1 cellular context compared by ENCODE assay signal in genomic region chr11:68459886-68460740, GRCh38.
A peak's percentile ranks its signal among the peaks of the same experiment; 100 is the strongest.
TF ChIP-seq lines count a peak whose summit lies in the region.

No MANE protein-coding gene starts in this region.

TF ChIP-seq in GM12878, 131 proteins besides CTCF, POLR2A, EP300 and RAD21 (continued from another document and continues in another):
- TF ChIP-seq, protein P1, sequence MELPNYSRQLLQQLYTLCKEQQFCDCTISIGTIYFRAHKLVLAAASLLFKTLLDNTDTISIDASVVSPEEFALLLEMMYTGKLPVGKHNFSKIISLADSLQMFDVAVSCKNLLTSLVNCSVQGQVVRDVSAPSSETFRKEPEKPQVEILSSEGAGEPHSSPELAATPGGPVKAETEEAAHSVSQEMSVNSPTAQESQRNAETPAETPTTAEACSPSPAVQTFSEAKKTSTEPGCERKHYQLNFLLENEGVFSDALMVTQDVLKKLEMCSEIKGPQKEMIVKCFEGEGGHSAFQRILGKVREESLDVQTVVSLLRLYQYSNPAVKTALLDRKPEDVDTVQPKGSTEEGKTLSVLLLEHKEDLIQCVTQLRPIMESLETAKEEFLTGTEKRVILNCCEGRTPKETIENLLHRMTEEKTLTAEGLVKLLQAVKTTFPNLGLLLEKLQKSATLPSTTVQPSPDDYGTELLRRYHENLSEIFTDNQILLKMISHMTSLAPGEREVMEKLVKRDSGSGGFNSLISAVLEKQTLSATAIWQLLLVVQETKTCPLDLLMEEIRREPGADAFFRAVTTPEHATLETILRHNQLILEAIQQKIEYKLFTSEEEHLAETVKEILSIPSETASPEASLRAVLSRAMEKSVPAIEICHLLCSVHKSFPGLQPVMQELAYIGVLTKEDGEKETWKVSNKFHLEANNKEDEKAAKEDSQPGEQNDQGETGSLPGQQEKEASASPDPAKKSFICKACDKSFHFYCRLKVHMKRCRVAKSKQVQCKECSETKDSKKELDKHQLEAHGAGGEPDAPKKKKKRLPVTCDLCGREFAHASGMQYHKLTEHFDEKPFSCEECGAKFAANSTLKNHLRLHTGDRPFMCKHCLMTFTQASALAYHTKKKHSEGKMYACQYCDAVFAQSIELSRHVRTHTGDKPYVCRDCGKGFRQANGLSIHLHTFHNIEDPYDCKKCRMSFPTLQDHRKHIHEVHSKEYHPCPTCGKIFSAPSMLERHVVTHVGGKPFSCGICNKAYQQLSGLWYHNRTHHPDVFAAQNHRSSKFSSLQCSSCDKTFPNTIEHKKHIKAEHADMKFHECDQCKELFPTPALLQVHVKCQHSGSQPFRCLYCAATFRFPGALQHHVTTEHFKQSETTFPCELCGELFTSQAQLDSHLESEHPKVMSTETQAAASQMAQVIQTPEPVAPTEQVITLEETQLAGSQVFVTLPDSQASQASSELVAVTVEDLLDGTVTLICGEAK (IDR thresholded peaks at IDR 0.05; ENCODE audit: borderline replicate concordance) = peak; percentile 72; the same call in 1 of the 2 replicates
- TF ChIP-seq, protein P2, sequence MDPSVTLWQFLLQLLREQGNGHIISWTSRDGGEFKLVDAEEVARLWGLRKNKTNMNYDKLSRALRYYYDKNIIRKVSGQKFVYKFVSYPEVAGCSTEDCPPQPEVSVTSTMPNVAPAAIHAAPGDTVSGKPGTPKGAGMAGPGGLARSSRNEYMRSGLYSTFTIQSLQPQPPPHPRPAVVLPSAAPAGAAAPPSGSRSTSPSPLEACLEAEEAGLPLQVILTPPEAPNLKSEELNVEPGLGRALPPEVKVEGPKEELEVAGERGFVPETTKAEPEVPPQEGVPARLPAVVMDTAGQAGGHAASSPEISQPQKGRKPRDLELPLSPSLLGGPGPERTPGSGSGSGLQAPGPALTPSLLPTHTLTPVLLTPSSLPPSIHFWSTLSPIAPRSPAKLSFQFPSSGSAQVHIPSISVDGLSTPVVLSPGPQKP (IDR thresholded peaks at IDR 0.05; ENCODE audit: low read depth, low read length) = no peak
- TF ChIP-seq TCF7 (IDR thresholded peaks at IDR 0.05; ENCODE audit: borderline replicate concordance) (no peak), DPF2 (IDR thresholded peaks at IDR 0.05) (peak; percentile 95), SRF (IDR thresholded peaks at IDR 0.05; ENCODE audit: low read depth in 2 of 2, low read length in 2 of 2) (no peak), ASH2L (IDR thresholded peaks at IDR 0.05; ENCODE audit: borderline replicate concordance, low read depth) (no peak), HSF1 (IDR thresholded peaks at IDR 0.05; ENCODE audit: low read depth, low read length) (no peak; the same call in 1 of the 2 replicates), JUND (IDR thresholded peaks at IDR 0.05; ENCODE audit: low read depth, low read length) (no peak), NRF1 (conservative IDR thresholded peaks at IDR 0.05; ENCODE audit: low read depth, low read length) (0 out of 2 replicates have a peak, but pooled peaks have one; percentile 3), GATAD2B (conservative IDR thresholded peaks at IDR 0.05; ENCODE audit: low read depth) (no peak), IKZF1 (conservative IDR thresholded peaks at IDR 0.05) (peak; percentile 71), CREB1 (IDR thresholded peaks at IDR 0.05; ENCODE audit: low read depth) (peak; percentile 84), SMARCA5 (IDR thresholded peaks at IDR 0.05) (no peak), GABPA (IDR thresholded peaks at IDR 0.05; ENCODE audit: low read depth) (0 out of 2 replicates have a peak, but pooled peaks have one; percentile 59), MTA2 (IDR thresholded peaks at IDR 0.05; ENCODE audit: low read depth) (peak; percentile 30; the same call in 1 of the 2 replicates), ZNF687 (IDR thresholded peaks at IDR 0.05) (no peak), BCLAF1 (IDR thresholded peaks at IDR 0.05) (no peak), ZSCAN29 (IDR thresholded peaks at IDR 0.05) (peak; percentile 83), PRDM15 (CRISPR knock-in tag; IDR thresholded peaks at IDR 0.05) (no peak), RFX5 (IDR thresholded peaks at IDR 0.05; ENCODE audit: low read depth, low read length) (peak; percentile 79), NFYA (IDR thresholded peaks at IDR 0.05; ENCODE audit: borderline replicate concordance, low read depth, low read length) (peak; percentile 39; the same call in 1 of the 2 replicates), CHD1 (IDR thresholded peaks at IDR 0.05; ENCODE audit: low read depth, low read length) (no peak), CEBPB (IDR thresholded peaks at IDR 0.05; ENCODE audit: borderline replicate concordance in 1 of 2, low read depth in 2 of 2, low read length in 2 of 2) (no peak), TARDBP (IDR thresholded peaks at IDR 0.05; ENCODE audit: borderline replicate concordance) (peak; percentile 94), EZH2 (IDR thresholded peaks at IDR 0.05; ENCODE audit: borderline replicate concordance, control insufficient read depth, low read depth, low read length) (no peak), BMI1 (IDR thresholded peaks at IDR 0.05; ENCODE audit: borderline replicate concordance) (no peak)
- TF ChIP-seq, protein P3, sequence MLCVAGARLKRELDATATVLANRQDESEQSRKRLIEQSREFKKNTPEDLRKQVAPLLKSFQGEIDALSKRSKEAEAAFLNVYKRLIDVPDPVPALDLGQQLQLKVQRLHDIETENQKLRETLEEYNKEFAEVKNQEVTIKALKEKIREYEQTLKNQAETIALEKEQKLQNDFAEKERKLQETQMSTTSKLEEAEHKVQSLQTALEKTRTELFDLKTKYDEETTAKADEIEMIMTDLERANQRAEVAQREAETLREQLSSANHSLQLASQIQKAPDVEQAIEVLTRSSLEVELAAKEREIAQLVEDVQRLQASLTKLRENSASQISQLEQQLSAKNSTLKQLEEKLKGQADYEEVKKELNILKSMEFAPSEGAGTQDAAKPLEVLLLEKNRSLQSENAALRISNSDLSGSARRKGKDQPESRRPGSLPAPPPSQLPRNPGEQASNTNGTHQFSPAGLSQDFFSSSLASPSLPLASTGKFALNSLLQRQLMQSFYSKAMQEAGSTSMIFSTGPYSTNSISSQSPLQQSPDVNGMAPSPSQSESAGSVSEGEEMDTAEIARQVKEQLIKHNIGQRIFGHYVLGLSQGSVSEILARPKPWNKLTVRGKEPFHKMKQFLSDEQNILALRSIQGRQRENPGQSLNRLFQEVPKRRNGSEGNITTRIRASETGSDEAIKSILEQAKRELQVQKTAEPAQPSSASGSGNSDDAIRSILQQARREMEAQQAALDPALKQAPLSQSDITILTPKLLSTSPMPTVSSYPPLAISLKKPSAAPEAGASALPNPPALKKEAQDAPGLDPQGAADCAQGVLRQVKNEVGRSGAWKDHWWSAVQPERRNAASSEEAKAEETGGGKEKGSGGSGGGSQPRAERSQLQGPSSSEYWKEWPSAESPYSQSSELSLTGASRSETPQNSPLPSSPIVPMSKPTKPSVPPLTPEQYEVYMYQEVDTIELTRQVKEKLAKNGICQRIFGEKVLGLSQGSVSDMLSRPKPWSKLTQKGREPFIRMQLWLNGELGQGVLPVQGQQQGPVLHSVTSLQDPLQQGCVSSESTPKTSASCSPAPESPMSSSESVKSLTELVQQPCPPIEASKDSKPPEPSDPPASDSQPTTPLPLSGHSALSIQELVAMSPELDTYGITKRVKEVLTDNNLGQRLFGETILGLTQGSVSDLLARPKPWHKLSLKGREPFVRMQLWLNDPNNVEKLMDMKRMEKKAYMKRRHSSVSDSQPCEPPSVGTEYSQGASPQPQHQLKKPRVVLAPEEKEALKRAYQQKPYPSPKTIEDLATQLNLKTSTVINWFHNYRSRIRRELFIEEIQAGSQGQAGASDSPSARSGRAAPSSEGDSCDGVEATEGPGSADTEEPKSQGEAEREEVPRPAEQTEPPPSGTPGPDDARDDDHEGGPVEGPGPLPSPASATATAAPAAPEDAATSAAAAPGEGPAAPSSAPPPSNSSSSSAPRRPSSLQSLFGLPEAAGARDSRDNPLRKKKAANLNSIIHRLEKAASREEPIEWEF (IDR thresholded peaks at IDR 0.05; ENCODE audit: insufficient replicate concordance, low read depth, low read length) = peak; percentile 53
- TF ChIP-seq, protein P4, sequence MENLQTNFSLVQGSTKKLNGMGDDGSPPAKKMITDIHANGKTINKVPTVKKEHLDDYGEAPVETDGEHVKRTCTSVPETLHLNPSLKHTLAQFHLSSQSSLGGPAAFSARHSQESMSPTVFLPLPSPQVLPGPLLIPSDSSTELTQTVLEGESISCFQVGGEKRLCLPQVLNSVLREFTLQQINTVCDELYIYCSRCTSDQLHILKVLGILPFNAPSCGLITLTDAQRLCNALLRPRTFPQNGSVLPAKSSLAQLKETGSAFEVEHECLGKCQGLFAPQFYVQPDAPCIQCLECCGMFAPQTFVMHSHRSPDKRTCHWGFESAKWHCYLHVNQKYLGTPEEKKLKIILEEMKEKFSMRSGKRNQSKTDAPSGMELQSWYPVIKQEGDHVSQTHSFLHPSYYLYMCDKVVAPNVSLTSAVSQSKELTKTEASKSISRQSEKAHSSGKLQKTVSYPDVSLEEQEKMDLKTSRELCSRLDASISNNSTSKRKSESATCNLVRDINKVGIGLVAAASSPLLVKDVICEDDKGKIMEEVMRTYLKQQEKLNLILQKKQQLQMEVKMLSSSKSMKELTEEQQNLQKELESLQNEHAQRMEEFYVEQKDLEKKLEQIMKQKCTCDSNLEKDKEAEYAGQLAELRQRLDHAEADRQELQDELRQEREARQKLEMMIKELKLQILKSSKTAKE (IDR thresholded peaks at IDR 0.05; ENCODE audit: low read depth, poor library complexity, severe bottlenecking) = peak; percentile 75
